8 cellular contexts compared by ENCODE assay signal in the genomic region with DNA sequence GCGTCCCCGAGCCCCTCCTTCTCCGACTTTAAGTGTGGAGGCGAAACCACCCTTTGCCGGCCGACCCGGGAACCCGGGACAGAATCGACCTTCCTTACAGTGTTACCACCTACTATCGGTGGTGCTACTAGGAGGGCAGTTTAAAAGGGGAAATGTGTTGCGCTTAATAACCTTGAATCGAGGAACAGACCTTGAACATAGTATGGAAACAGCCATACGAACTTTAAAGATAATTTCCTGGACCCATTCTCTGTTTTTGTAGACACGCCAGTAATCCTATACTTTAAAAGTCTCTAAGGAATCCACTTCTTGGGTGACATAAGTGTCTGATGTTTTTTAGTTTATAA. TPM values are rescaled to one million over a fixed set of nuclear protein-coding genes. Genes with fewer than 3 reads are reported as not detected.
A peak's percentile ranks its signal among the peaks of the same experiment; 100 is the strongest.
DNase-seq lines count a peak whose midpoint lies in the region; ATAC-seq and TF ChIP-seq lines count a peak whose summit lies in the region.

No MANE protein-coding gene starts in this region.

- peaks cover 33% of the 10 kb centered on the region for H3K4me1 Mint-ChIP-seq in activated CD4-positive, alpha-beta T cell treated with anti-CD3 and anti-CD28 coated beads for 36 hours

- intact Hi-C loops in activated CD4-positive, alpha-beta T cell treated with anti-CD3 and anti-CD28 coated beads for 36 hours (cut with DNase I, micrococcal nuclease), result loop anchor here (1.0 to 10.0 kb wide), 7 partner anchors 99 to 1888 kb away; a partner anchor contains a TSS
- intact Hi-C loops in adrenal gland (cut with DNase I), result loop anchor here in 1 of 2 donors (10.0 kb wide), 1 partner anchor 148 kb away; a partner anchor contains a TSS

- H3K27me3 ChIP-seq in adrenal gland (no peaks in the 10 kb centered on the region), kidney epithelial cell (ENCODE audit: control insufficient read depth, insufficient read depth, low read length) (no peaks in the 10 kb centered on the region), suprapubic skin (no peaks in the 10 kb centered on the region)

- CTCF ChIA-PET in activated CD4-positive, alpha-beta T cell treated with anti-CD3 and anti-CD28 coated beads for 36 hours (lab: Charles Lee), result no interaction called here

- no peak for ATAC-seq in activated CD4-positive, alpha-beta T cell treated with anti-CD3 and anti-CD28 coated beads for 36 hours

- DNase-seq in activated CD4-positive, alpha-beta T cell treated with anti-CD3 and anti-CD28 coated beads for 36 hours, result no peak
- DNase-seq in activated CD4-positive, alpha-beta T cell treated with anti-CD3 and anti-CD28 coated beads, Interleukin-2, amount 50 U/mL, for 4 hours, result no peak
- DNase-seq in adrenal gland, result no peak
- DNase-seq in kidney epithelial cell (ENCODE audit: low read depth), result no peak
- DNase-seq in suprapubic skin (ENCODE audit: low spot score in 2 of 2), result no peak
- no peak for DNase-seq in activated CD8-positive, alpha-beta memory T cell treated with anti-CD3 and anti-CD28 coated beads, Interleukin-2, amount 50 U/mL, for 4 hours
- DNase-seq in Ammon's horn (ENCODE audit: low spot score), result no peak
- DNase-seq in AG08396 (ENCODE audit: low spot score), result no peak

- 0 to 2% (median 1%) methylated on average over 6 to 14 of the region's 14 CpGs for WGBS in adrenal gland, 4 donors
- under 1% methylated on average over 8 of the region's 14 CpGs for WGBS in suprapubic skin

- POLR2A ChIA-PET in activated CD4-positive, alpha-beta T cell treated with anti-CD3 and anti-CD28 coated beads for 36 hours (lab: Charles Lee), result interaction anchor here (1.7 kb wide), 1 partner anchor 63 kb away, joined by 6 read pairs; a partner anchor contains a TSS

- H3K27ac Mint-ChIP-seq in activated CD4-positive, alpha-beta T cell treated with anti-CD3 and anti-CD28 coated beads for 36 hours, result peak overlapping the region; percentile 96

- H3K4me3 Mint-ChIP-seq in activated CD4-positive, alpha-beta T cell treated with anti-CD3 and anti-CD28 coated beads for 36 hours, result peak overlapping the region; percentile 85

- H3K27ac ChIP-seq in adrenal gland, result peak overlapping the region; percentile 89 to 99 (median 99)
- H3K27ac ChIP-seq in suprapubic skin, result peak overlapping the region; percentile 98

- TF ChIP-seq EP300 in suprapubic skin (IDR thresholded peaks at IDR 0.05), result no peak

- H3K27me3 Mint-ChIP-seq in activated CD4-positive, alpha-beta T cell treated with anti-CD3 and anti-CD28 coated beads for 36 hours, result no peaks in the 10 kb centered on the region

- H3K4me3 ChIP-seq in adrenal gland (peak overlapping the region; percentile 76 to 99 (median 87)), kidney epithelial cell (ENCODE audit: low read depth, low read length) (peak overlapping the region; percentile 89), suprapubic skin (peak overlapping the region; percentile 98)

- no peak for TF ChIP-seq CTCF in adrenal gland (IDR thresholded peaks at IDR 0.05)
- no peak for TF ChIP-seq CTCF in kidney epithelial cell (IDR thresholded peaks at IDR 0.05; ENCODE audit: insufficient read depth, low read length, poor library complexity, severe bottlenecking)
- TF ChIP-seq CTCF in suprapubic skin (IDR thresholded peaks at IDR 0.05), result no peak

- H3K9me3 Mint-ChIP-seq in activated CD4-positive, alpha-beta T cell treated with anti-CD3 and anti-CD28 coated beads for 36 hours (ENCODE audit: low read depth), result no peaks in the 10 kb centered on the region

- H3K36me3 ChIP-seq in adrenal gland (replicated peaks in 1 of 2) (peaks cover 0 to 14% of the 10 kb centered on the region in 2 donors), kidney epithelial cell (ENCODE audit: control insufficient read depth, insufficient read depth, low read length) (no peaks in the 10 kb centered on the region), suprapubic skin (peaks cover 9% of the 10 kb centered on the region)

- H3K4me1 ChIP-seq in adrenal gland (replicated peaks in 1 of 2) (peaks cover 19 to 35% of the 10 kb centered on the region in 2 donors), suprapubic skin (peaks cover 38% of the 10 kb centered on the region)

- no peaks in the 10 kb centered on the region for H3K9me3 ChIP-seq in adrenal gland (replicated peaks in 1 of 3)
- no peaks in the 10 kb centered on the region for H3K9me3 ChIP-seq in suprapubic skin

- peaks cover 14% of the 10 kb centered on the region for H3K36me3 Mint-ChIP-seq in activated CD4-positive, alpha-beta T cell treated with anti-CD3 and anti-CD28 coated beads for 36 hours (ENCODE audit: low read depth)

- TF ChIP-seq POLR2A in adrenal gland (IDR thresholded peaks at IDR 0.05), result no peak
- TF ChIP-seq POLR2A in suprapubic skin (IDR thresholded peaks at IDR 0.05), result no peak

RNA-seq across cellular contexts. Expression of a gene that starts 1.5 kb away (rescaled TPM):
- 10 to 100 TPM; 19.9 to 30.0 TPM for total RNA-seq in activated CD4-positive, alpha-beta T cell treated with anti-CD3 and anti-CD28 coated beads for 36 hours
- total RNA-seq in adrenal gland (10 to 100 TPM; 26.2 to 53.4 (median 43.6) TPM), kidney epithelial cell (9.9 and 10.1 TPM in 2 replicates), suprapubic skin (10 to 100 TPM in 3 of 4 donors, 1 to 10 TPM in 1; 9.9 to 21.2 (median 18.8) TPM)
- polyA plus RNA-seq in adrenal gland, result 100 to 1,000 TPM in 1 of 3 donors, 10 to 100 TPM in 2; 18.9 to 119 (median 27.5) TPM
